ENCODE assay signal across 36 cellular contexts in the genomic region with DNA sequence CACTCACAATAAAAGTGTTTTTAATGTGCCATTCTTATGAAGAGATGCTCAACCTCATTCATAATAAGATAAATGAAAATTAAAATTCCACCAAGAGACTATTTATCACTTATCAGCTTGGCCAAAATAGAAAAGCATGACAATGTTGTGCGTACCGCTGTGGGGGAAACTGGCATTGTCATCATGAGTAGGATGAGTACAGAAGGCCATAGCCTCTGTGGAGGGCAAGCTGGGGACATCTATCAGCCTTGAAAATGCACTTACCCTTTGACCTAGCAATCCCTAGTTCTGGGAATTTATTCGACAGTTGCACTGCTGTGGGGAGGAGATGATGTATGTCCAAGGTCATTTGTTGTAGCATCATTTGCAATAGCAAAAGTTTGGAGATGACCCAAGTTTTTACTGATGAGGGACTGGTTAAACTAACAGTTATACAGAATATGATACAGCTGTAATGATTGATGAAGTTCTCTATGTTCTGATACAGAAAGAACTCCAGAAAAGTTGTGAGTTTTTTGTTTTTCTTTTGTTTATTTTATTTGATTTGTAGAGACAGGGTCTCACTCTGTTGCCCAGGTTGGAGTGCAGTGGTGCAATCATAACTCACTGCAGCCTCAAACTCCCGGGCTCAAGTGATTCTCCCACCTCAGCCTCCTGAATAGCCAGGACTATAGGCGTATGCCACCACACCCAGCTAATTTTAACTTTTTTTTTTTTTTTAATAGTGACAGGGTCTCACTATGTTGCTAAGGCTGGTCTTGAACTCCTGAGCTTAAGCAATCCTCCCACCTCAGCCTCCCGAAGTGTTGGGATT. TPM values are rescaled to one million over a fixed set of nuclear protein-coding genes. Genes with fewer than 3 reads are reported as not detected.
"Had no signal": no experiment of that assay in that cellular context is flagged by ENCODE, and none has a peak within 500 bp of the region (broad histone marks: within the 10 kb centered on the region; RNA-seq: fewer than 3 reads in every experiment).

No MANE protein-coding gene starts in this region.

- H3K27ac ChIP-seq: adrenal gland, body of pancreas, epithelial cell of prostate, gastroesophageal sphincter, heart right ventricle had no signal

- H3K4me1 ChIP-seq: adrenal gland, body of pancreas, gastroesophageal sphincter had no signal

- ATAC-seq: activated CD4-positive, alpha-beta T cell treated with anti-CD3 and anti-CD28 coated beads for 36 hours; activated CD8-positive, alpha-beta memory T cell treated with anti-CD3 and anti-CD28 coated beads, Interleukin-2, amount 10 ng/mL, durations not matched to agents 7 days and 5 days; activated CD8-positive, alpha-beta T cell treated with anti-CD3 and anti-CD28 coated beads, Interleukin-2, amount 10 ng/mL, durations not matched to agents 7 days and 5 days; activated naive CD8-positive, alpha-beta T cell treated with anti-CD3 and anti-CD28 coated beads, Interleukin-2, amount 50 U/mL, for 24 hours; body of pancreas; esophagus mucosa; gastroesophageal sphincter; heart right ventricle; T-helper 17 cell had no signal

- H3K36me3 Mint-ChIP-seq: activated CD4-positive, alpha-beta memory T cell treated with anti-CD3 and anti-CD28 coated beads for 36 hours; activated CD8-positive, alpha-beta memory T cell treated with anti-CD3 and anti-CD28 coated beads, Interleukin-2, amount 10 ng/mL, durations not matched to agents 7 days and 5 days; activated naive CD4-positive, alpha-beta T cell treated with anti-CD3 and anti-CD28 coated beads, Interleukin-2, amount 50 U/mL, for 24 hours; activated naive CD8-positive, alpha-beta T cell treated with anti-CD3 and anti-CD28 coated beads for 36 hours had no signal

- H3K4me3 ChIP-seq: adrenal gland, body of pancreas, gastroesophageal sphincter, heart right ventricle had no signal

- H3K27ac Mint-ChIP-seq: activated CD4-positive, alpha-beta memory T cell treated with anti-CD3 and anti-CD28 coated beads for 36 hours; activated CD4-positive, alpha-beta T cell treated with anti-CD3 and anti-CD28 coated beads for 36 hours; activated CD4-positive, alpha-beta T cell treated with anti-CD3 and anti-CD28 coated beads, Interleukin-2, amount 10 ng/mL, durations not matched to agents 24 days and 14 days; activated CD8-positive, alpha-beta memory T cell treated with anti-CD3 and anti-CD28 coated beads, Interleukin-2, amount 10 ng/mL, durations not matched to agents 7 days and 5 days; activated CD8-positive, alpha-beta T cell treated with anti-CD3 and anti-CD28 coated beads, Interleukin-2, amount 10 ng/mL, durations not matched to agents 7 days and 5 days; activated naive CD4-positive, alpha-beta T cell treated with anti-CD3 and anti-CD28 coated beads for 36 hours; activated naive CD8-positive, alpha-beta T cell treated with anti-CD3 and anti-CD28 coated beads for 36 hours; activated naive CD8-positive, alpha-beta T cell treated with anti-CD3 and anti-CD28 coated beads, Interleukin-2, amount 50 U/mL, for 24 hours; activated T-helper 1 cell treated with anti-CD3 and anti-CD28 coated beads, Interleukin-12 subunit alpha, Interleukin-12 subunit beta, Interleukin-2, Interleukin-4 antibody, amounts not matched to agents 30 ng/mL and 10 ng/mL and 1 ng/mL, durations not matched to agents 14 hours and 24 hours and 36 hours; activated T-helper 2 cell treated with anti-CD3 and anti-CD28 coated beads, Interferon-gamma antibody, Interleukin-2, Interleukin-4, amounts not matched to agents 10 μg/mL and 5 μg/mL and 100 μg/mL, durations not matched to agents 14 hours and 24 hours and 36 hours; T-helper 2 cell treated with Interferon-gamma antibody and Interleukin-4, amounts not matched to agents 5 μg/mL and 100 μg/mL, for 36 hours had no signal

- H3K27me3 ChIP-seq: body of pancreas had no signal

- H3K4me3 Mint-ChIP-seq: activated CD4-positive, alpha-beta memory T cell treated with anti-CD3 and anti-CD28 coated beads for 36 hours; activated CD4-positive, alpha-beta T cell treated with anti-CD3 and anti-CD28 coated beads for 36 hours; activated CD4-positive, alpha-beta T cell treated with anti-CD3 and anti-CD28 coated beads, Interleukin-2, amount 10 ng/mL, durations not matched to agents 24 days and 14 days; activated CD8-positive, alpha-beta memory T cell treated with anti-CD3 and anti-CD28 coated beads, Interleukin-2, amount 10 ng/mL, durations not matched to agents 7 days and 5 days; activated CD8-positive, alpha-beta T cell treated with anti-CD3 and anti-CD28 coated beads, Interleukin-2, amount 10 ng/mL, durations not matched to agents 7 days and 5 days; activated naive CD4-positive, alpha-beta T cell treated with anti-CD3 and anti-CD28 coated beads for 36 hours; activated naive CD4-positive, alpha-beta T cell treated with anti-CD3 and anti-CD28 coated beads, Interleukin-2, amount 50 U/mL, for 24 hours; activated naive CD8-positive, alpha-beta T cell treated with anti-CD3 and anti-CD28 coated beads for 36 hours; activated naive CD8-positive, alpha-beta T cell treated with anti-CD3 and anti-CD28 coated beads, Interleukin-2, amount 50 U/mL, for 24 hours; activated T-helper 1 cell treated with anti-CD3 and anti-CD28 coated beads, Interleukin-12 subunit alpha, Interleukin-12 subunit beta, Interleukin-2, Interleukin-4 antibody, amounts not matched to agents 30 ng/mL and 10 ng/mL and 1 ng/mL, durations not matched to agents 14 hours and 24 hours and 36 hours; T-helper 17 cell; T-helper 2 cell treated with Interferon-gamma antibody and Interleukin-4, amounts not matched to agents 5 μg/mL and 100 μg/mL, for 36 hours had no signal

- H3K9me3 Mint-ChIP-seq: activated CD4-positive, alpha-beta memory T cell treated with anti-CD3 and anti-CD28 coated beads for 36 hours; activated CD4-positive, alpha-beta T cell treated with anti-CD3 and anti-CD28 coated beads, Interleukin-2, amount 10 ng/mL, durations not matched to agents 24 days and 14 days; activated naive CD4-positive, alpha-beta T cell treated with anti-CD3 and anti-CD28 coated beads for 36 hours; activated naive CD4-positive, alpha-beta T cell treated with anti-CD3 and anti-CD28 coated beads, Interleukin-2, amount 50 U/mL, for 24 hours; activated naive CD8-positive, alpha-beta T cell treated with anti-CD3 and anti-CD28 coated beads for 36 hours; activated naive CD8-positive, alpha-beta T cell treated with anti-CD3 and anti-CD28 coated beads, Interleukin-2, amount 50 U/mL, for 24 hours; activated T-helper 1 cell treated with anti-CD3 and anti-CD28 coated beads, Interleukin-12 subunit alpha, Interleukin-12 subunit beta, Interleukin-2, Interleukin-4 antibody, amounts not matched to agents 30 ng/mL and 10 ng/mL and 1 ng/mL, durations not matched to agents 14 hours and 24 hours and 36 hours; activated T-helper 2 cell treated with anti-CD3 and anti-CD28 coated beads, Interferon-gamma antibody, Interleukin-2, Interleukin-4, amounts not matched to agents 10 μg/mL and 5 μg/mL and 100 μg/mL, durations not matched to agents 14 hours and 24 hours and 36 hours; T-helper 2 cell treated with Interferon-gamma antibody and Interleukin-4, amounts not matched to agents 5 μg/mL and 100 μg/mL, for 36 hours had no signal

- H3K36me3 ChIP-seq: adrenal gland, gastroesophageal sphincter, heart right ventricle had no signal

- DNase-seq: activated CD4-positive, alpha-beta memory T cell treated with anti-CD3 and anti-CD28 coated beads for 36 hours; activated CD4-positive, alpha-beta T cell treated with anti-CD3 and anti-CD28 coated beads for 36 hours; activated CD4-positive, alpha-beta T cell treated with anti-CD3 and anti-CD28 coated beads, Interleukin-2, amount 10 ng/mL, durations not matched to agents 24 days and 14 days; activated CD4-positive, CD25-positive, alpha-beta regulatory T cell; activated CD4-positive, CD25-positive, alpha-beta regulatory T cell treated with anti-CD3 and anti-CD28 coated beads, Interleukin-2, amount 50 U/mL, for 72 hours; activated CD8-positive, alpha-beta memory T cell treated with anti-CD3 and anti-CD28 coated beads, Interleukin-2, amount 10 ng/mL, durations not matched to agents 7 days and 5 days; activated CD8-positive, alpha-beta memory T cell treated with anti-CD3 and anti-CD28 coated beads, Interleukin-2, amount 50 U/mL, for 4 hours; activated CD8-positive, alpha-beta T cell treated with anti-CD3 and anti-CD28 coated beads, Interleukin-2, amount 10 ng/mL, durations not matched to agents 7 days and 5 days; activated effector memory CD4-positive, alpha-beta T cell treated with anti-CD3 and anti-CD28 coated beads, Interleukin-2, amount 50 U/mL, for 16 hours; activated naive CD4-positive, alpha-beta T cell treated with anti-CD3 and anti-CD28 coated beads for 36 hours; activated naive CD8-positive, alpha-beta T cell treated with anti-CD3 and anti-CD28 coated beads for 36 hours; activated naive CD8-positive, alpha-beta T cell treated with anti-CD3 and anti-CD28 coated beads, Interleukin-2, amount 50 U/mL, for 24 hours; activated T-cell treated with anti-CD3 and anti-CD28 coated beads, Interleukin-2, amount 50 U/mL, for 1 hour; activated T-cell treated with anti-CD3 and anti-CD28 coated beads, Interleukin-2, amount 50 U/mL, for 48 hours; adrenal gland; amygdala; aorta; body of pancreas; cortex of kidney; dermis blood vessel endothelial cell; effector CD4-positive, alpha-beta T cell; foreskin melanocyte; heart right ventricle; T-helper 1 cell; T-helper 17 cell; T1000 had no signal

- H3K27me3 Mint-ChIP-seq: activated CD4-positive, alpha-beta memory T cell treated with anti-CD3 and anti-CD28 coated beads for 36 hours; activated naive CD4-positive, alpha-beta T cell treated with anti-CD3 and anti-CD28 coated beads, Interleukin-2, amount 50 U/mL, for 24 hours; activated naive CD8-positive, alpha-beta T cell treated with anti-CD3 and anti-CD28 coated beads for 36 hours had no signal

- H3K9me3 ChIP-seq: adrenal gland, body of pancreas, gastroesophageal sphincter had no signal

RNA-seq across cellular contexts. Expression of gene PRKCB, which starts 13.7 kb away (rescaled TPM):
- total RNA-seq: chondrocyte, dermis blood vessel endothelial cell, endothelial cell of umbilical vein, glomerular endothelial cell had no signal
